ENCODE assay signal across 14 cellular contexts in the genomic region with DNA sequence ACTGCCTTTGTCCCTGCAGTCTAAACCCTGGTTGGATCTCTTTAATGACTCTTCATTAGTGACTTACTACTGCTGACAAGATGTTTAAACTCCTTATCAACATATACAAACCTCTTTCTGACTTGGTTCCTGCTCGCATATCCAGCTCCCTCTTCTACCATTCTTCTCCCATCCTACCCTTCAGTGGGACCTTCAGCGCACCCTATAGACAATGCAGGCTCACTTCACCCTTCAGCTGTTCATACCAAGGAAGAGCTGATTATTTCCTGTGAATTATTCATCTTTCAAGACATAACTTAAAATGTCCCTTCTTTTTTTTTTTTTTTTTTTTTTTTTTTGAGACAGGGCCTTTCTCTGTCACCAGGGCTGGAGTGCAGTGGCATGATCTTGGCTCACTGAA.
A peak's percentile ranks its signal among the peaks of the same experiment; 100 is the strongest.
DNase-seq lines count a peak whose midpoint lies in the region; ATAC-seq and TF ChIP-seq lines count a peak whose summit lies in the region.
"Had no signal": no experiment of that assay in that cellular context is flagged by ENCODE, and none has a peak within 500 bp of the region (broad histone marks: within the 10 kb centered on the region; RNA-seq: fewer than 3 reads in every experiment).

No MANE protein-coding gene starts in this region.

- H3F3A ChIP-seq in GM23248 (ENCODE audit: insufficient read depth), result no peaks in the 10 kb centered on the region

- H4K20me1 ChIP-seq in DND-41 (ENCODE audit: insufficient read depth, low read length) (no peaks in the 10 kb centered on the region), GM23248 (ENCODE audit: insufficient read depth) (no peaks in the 10 kb centered on the region)

- H3K27ac Mint-ChIP-seq in activated CD8-positive, alpha-beta T cell treated with anti-CD3 and anti-CD28 coated beads for 36 hours, result no peak overlapping the region
- H3K27ac Mint-ChIP-seq: T-helper 1 cell treated with Interleukin-12 subunit alpha and Interleukin-12 subunit beta and Interleukin-4 antibody, amounts not matched to agents 30 μg/mL and 1 μg/mL, for 36 hours had no signal

- CTCF ChIA-PET in activated CD8-positive, alpha-beta T cell treated with anti-CD3 and anti-CD28 coated beads for 36 hours (lab: Charles Lee), result no interaction called here

- H3K79me2 ChIP-seq in DND-41 (ENCODE audit: insufficient read depth, low read length) (no peaks in the 10 kb centered on the region), GM23248 (ENCODE audit: insufficient read depth) (no peaks in the 10 kb centered on the region)

- H3K27me3 Mint-ChIP-seq in activated CD8-positive, alpha-beta T cell treated with anti-CD3 and anti-CD28 coated beads for 36 hours, result peaks cover 2% of the 10 kb centered on the region

- intact Hi-C loops in activated CD8-positive, alpha-beta T cell treated with anti-CD3 and anti-CD28 coated beads for 36 hours (cut with micrococcal nuclease), result no loop called here

- 38 to 55% methylated on average over 2 of the region's 2 CpGs for WGBS in GM23248 (ENCODE audit: low coverage in 1 of 2, low lambda C conversion rate in 2 of 2, missing lambda C conversion rate in 2 of 2), 2 experiments

- no peaks in the 10 kb centered on the region for H3K4me1 Mint-ChIP-seq in activated CD8-positive, alpha-beta T cell treated with anti-CD3 and anti-CD28 coated beads for 36 hours (ENCODE audit: low read depth)

- in situ Hi-C loops in GM23248 (cut with MboI), result no loop called here

- no peaks in the 10 kb centered on the region for H3K9me2 ChIP-seq in GM23248 (ENCODE audit: insufficient read depth)

- H3K27ac ChIP-seq in DND-41 (ENCODE audit: low read length) (no peak overlapping the region), GM23248 (no peak overlapping the region)
- H3K27ac ChIP-seq: epithelial cell of prostate had no signal

- no peak overlapping the region for H2AFZ ChIP-seq in DND-41 (ENCODE audit: low read depth, low read length)
- peak overlapping the region; percentile 2; the same call in 1 of the 2 replicates for H2AFZ ChIP-seq in GM23248

- no peaks in the 10 kb centered on the region for H3K9me3 Mint-ChIP-seq in activated CD8-positive, alpha-beta T cell treated with anti-CD3 and anti-CD28 coated beads for 36 hours
- H3K9me3 Mint-ChIP-seq: T-helper 1 cell treated with Interleukin-12 subunit alpha and Interleukin-12 subunit beta and Interleukin-4 antibody, amounts not matched to agents 30 μg/mL and 1 μg/mL, for 36 hours had no signal

- peak; percentile 38 for TF ChIP-seq CTCF in DND-41 (IDR thresholded peaks at IDR 0.05; ENCODE audit: borderline replicate concordance, extremely low read depth, low read length, poor library complexity, severe bottlenecking)
- peak; percentile 17 for TF ChIP-seq CTCF in fibroblast of mammary gland (conservative IDR thresholded peaks at IDR 0.05; ENCODE audit: control insufficient read depth, insufficient read depth, low read depth, low read length)
- no peak for TF ChIP-seq CTCF in omental fat pad (IDR thresholded peaks at IDR 0.05)
- TF ChIP-seq CTCF in activated CD8-positive, alpha-beta T cell treated with anti-CD3 and anti-CD28 coated beads for 36 hours (IDR thresholded peaks at IDR 0.05), result no peak

- no peak overlapping the region for H3K4me2 ChIP-seq in DND-41 (ENCODE audit: insufficient read depth, low read length)
- no peak overlapping the region for H3K4me2 ChIP-seq in GM23248 (ENCODE audit: unreplicated experiment)

- H3K4me3 Mint-ChIP-seq in activated CD8-positive, alpha-beta T cell treated with anti-CD3 and anti-CD28 coated beads for 36 hours, result no peak overlapping the region
- H3K4me3 Mint-ChIP-seq: T-helper 1 cell treated with Interleukin-12 subunit alpha and Interleukin-12 subunit beta and Interleukin-4 antibody, amounts not matched to agents 30 μg/mL and 1 μg/mL, for 36 hours had no signal

- H3K4me1 ChIP-seq in DND-41 (ENCODE audit: insufficient read depth, low read length) (no peaks in the 10 kb centered on the region), GM23248 (ENCODE audit: insufficient read depth) (peaks cover 5% of the 10 kb centered on the region)

- DNase-seq in DND-41 (no peak), GM23248 (peak; percentile 12), NCI-H146 (lab: John Stamatoyannopoulos, UW) (peak; percentile 62), fibroblast of mammary gland (ENCODE audit: low read depth) (peak; percentile 7), omental fat pad (ENCODE audit: low spot score) (no peak), UCSD-AML1 (lab: John Stamatoyannopoulos, UW; ENCODE audit: unreplicated experiment) (no peak)
- DNase-seq in activated CD8-positive, alpha-beta T cell treated with anti-CD3 and anti-CD28 coated beads for 36 hours, result no peak
- no peak for DNase-seq in stimulated activated naive CD4-positive, alpha-beta T cell (lab: John Stamatoyannopoulos, UW)
- DNase-seq: activated naive CD4-positive, alpha-beta T cell; midbrain; NCI-H1694; stimulated activated CD4-positive, alpha-beta T cell treated with anti-CD3 and anti-CD28 coated beads, Interleukin-4, amount 100 ng/mL, for 4 hours had no signal

- POLR2A ChIA-PET in activated CD8-positive, alpha-beta T cell treated with anti-CD3 and anti-CD28 coated beads for 36 hours (lab: Charles Lee), result no interaction called here

- no peak overlapping the region for H3K9ac ChIP-seq in DND-41 (ENCODE audit: low read depth, low read length)
- H3K9ac ChIP-seq in GM23248, result no peak overlapping the region

- H3K27me3 ChIP-seq in DND-41 (ENCODE audit: insufficient read depth, low read length, poor library complexity) (no peaks in the 10 kb centered on the region), GM23248 (replicated peaks; ENCODE audit: insufficient read depth) (no peaks in the 10 kb centered on the region)

- H3K36me3 ChIP-seq in DND-41 (ENCODE audit: insufficient read depth, low read length), result no peaks in the 10 kb centered on the region
- no peaks in the 10 kb centered on the region for H3K36me3 ChIP-seq in GM23248 (ENCODE audit: low read depth)

- H3K4me3 ChIP-seq in DND-41 (ENCODE audit: low read depth in 1 of 2, low read length in 2 of 2), result no peak overlapping the region
- no peak overlapping the region for H3K4me3 ChIP-seq in GM23248
- no peak overlapping the region for H3K4me3 ChIP-seq in fibroblast of mammary gland (ENCODE audit: control insufficient read depth, low read depth, low read length)

- no peaks in the 10 kb centered on the region for H3K36me3 Mint-ChIP-seq in activated CD8-positive, alpha-beta T cell treated with anti-CD3 and anti-CD28 coated beads for 36 hours (ENCODE audit: low read depth)

- H3K9me3 ChIP-seq in DND-41 (ENCODE audit: insufficient read depth, low read length, severe bottlenecking), result no peaks in the 10 kb centered on the region
- H3K9me3 ChIP-seq in GM23248 (ENCODE audit: low read depth), result no peaks in the 10 kb centered on the region

- ATAC-seq in DND-41 (ENCODE audit: insufficient read depth, low read depth), result no peak
- ATAC-seq in omental fat pad (ENCODE audit: low FRiP score), result no peak
- ATAC-seq in activated CD8-positive, alpha-beta T cell treated with anti-CD3 and anti-CD28 coated beads for 36 hours, result no peak

Comparison
In these comparisons a context has a peak if more than half of its experiments do, and no peak if none do; other contexts are left out.
1. DNase-seq: peak in GM23248 (single experiment), NCI-H146 (single experiment) and fibroblast of mammary gland (single experiment); none in DND-41 (single experiment), omental fat pad (single experiment), UCSD-AML1 (single experiment), activated CD8-positive, alpha-beta T cell treated with anti-CD3 and anti-CD28 coated beads for 36 hours (single experiment) and stimulated activated naive CD4-positive, alpha-beta T cell (0 of 6).
2. CTCF ChIP-seq: peak in DND-41 (single experiment) and fibroblast of mammary gland (single experiment); none in omental fat pad (0 of 3) and activated CD8-positive, alpha-beta T cell treated with anti-CD3 and anti-CD28 coated beads for 36 hours (single experiment).